ENCODE assay signal across 8 cellular contexts in the genomic region with DNA sequence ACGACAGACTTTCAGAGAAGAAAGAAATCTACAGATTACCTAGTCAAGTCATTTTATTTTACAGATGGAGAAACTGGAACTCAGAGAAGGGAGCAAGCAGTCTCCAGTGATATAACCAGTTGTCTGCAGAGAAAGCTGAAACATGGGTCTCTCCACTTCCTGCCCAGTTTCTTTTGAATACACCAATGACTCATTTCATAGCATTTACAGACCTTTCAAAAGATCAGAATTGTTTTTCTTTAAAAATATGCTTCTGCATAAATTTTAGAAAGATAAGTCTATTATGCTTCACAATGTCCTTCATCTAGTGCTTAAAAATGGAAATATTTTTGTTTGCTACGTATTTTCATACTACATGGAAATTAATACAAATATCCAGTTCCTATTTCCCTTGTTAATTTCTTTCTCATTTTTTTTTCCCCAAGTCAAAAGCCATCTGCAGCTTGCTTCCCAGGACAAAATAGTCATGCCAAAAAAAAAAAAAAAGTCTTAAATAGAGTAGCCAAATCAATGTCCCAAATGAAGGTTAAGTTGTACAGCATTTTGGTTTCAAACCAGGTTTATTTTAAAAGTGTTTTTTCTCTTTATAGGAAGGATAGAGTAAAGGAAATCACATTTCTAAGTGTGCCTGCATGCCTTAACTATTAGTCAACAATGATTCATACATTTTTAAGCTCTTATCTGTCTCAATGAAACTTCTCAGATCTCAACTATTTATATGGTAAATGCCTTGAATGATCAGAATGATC. TPM values are rescaled to one million over a fixed set of nuclear protein-coding genes. Genes with fewer than 3 reads are reported as not detected.
DNase-seq lines count a peak whose midpoint lies in the region; ATAC-seq, FAIRE-seq and TF ChIP-seq lines count a peak whose summit lies in the region.

No MANE protein-coding gene starts in this region.

- no peak overlapping the region for H3K56ac ChIP-seq in H9 (ENCODE audit: insufficient read length, low read depth, low read length)

- no peaks in the 10 kb centered on the region for H3K23me2 ChIP-seq in H9 (ENCODE audit: insufficient read length, low read depth, low read length, poor library complexity, severe bottlenecking)

- H3K4me3 ChIP-seq in keratinocyte (ENCODE audit: control insufficient read depth in 2 of 3, extremely low read depth in 1 of 3, insufficient read depth in 2 of 3, low read depth in 1 of 3, low read length in 3 of 3) = peak overlapping the region in 2 of 3 experiments; percentile 11 to 41

- H4K8ac ChIP-seq in H9 (replicated peaks; ENCODE audit: insufficient read length, low read depth, low read length) = no peak overlapping the region

- no peak overlapping the region for H2BK15ac ChIP-seq in H9 (ENCODE audit: low read depth, low read length)

- H4K20me1 ChIP-seq in keratinocyte (ENCODE audit: control insufficient read depth, extremely low read depth, insufficient read depth, low read length) (no peaks in the 10 kb centered on the region), H9 (ENCODE audit: control insufficient read depth, insufficient read depth, insufficient read length) (no peaks in the 10 kb centered on the region)

- TF ChIP-seq CTCF in keratinocyte (optimal IDR thresholded peaks at IDR 0.05 in 1 of 3, IDR thresholded peaks at IDR 0.05 in 1 of 3, conservative IDR thresholded peaks at IDR 0.05 in 1 of 3; ENCODE audit: extremely low read depth in 1 of 3, insufficient read depth in 2 of 3, low read length in 3 of 3) (no peak), H9 (conservative IDR thresholded peaks at IDR 0.05) (no peak)

- H3K18ac ChIP-seq in H9 (ENCODE audit: insufficient read length, low read depth, low read length) = no peak overlapping the region

- H2AK5ac ChIP-seq in H9 (ENCODE audit: insufficient read length, low read length) = no peak overlapping the region

- no peak overlapping the region for H3K23ac ChIP-seq in H9 (ENCODE audit: insufficient read length, low read depth, low read length)

- DNase-seq in ELR (ENCODE audit: low read depth) (peak; percentile 93), keratinocyte (ENCODE audit: low read depth, low spot score) (no peak), urothelium cell line (ENCODE audit: low spot score) (peak; percentile 49), iPS-NIHi11 (ENCODE audit: low spot score) (no peak), H9 (no peak)
- DNase-seq in activated naive CD4-positive, alpha-beta T cell treated with anti-CD3 and anti-CD28 coated beads, Interleukin-2, amount 50 U/mL, for 72 hours (ENCODE audit: low spot score in 2 of 2) = no peak

- H2BK12ac ChIP-seq in H9 (ENCODE audit: insufficient read length, low read depth, low read length) = no peak overlapping the region

- no peak overlapping the region for H2BK120ac ChIP-seq in H9 (ENCODE audit: low read depth, low read length, poor library complexity, severe bottlenecking)

- H3K4me3 Mint-ChIP-seq in H9 = no peak overlapping the region

- H3K79me1 ChIP-seq in H9 (ENCODE audit: insufficient read depth, low read depth, low read length, poor library complexity, severe bottlenecking) = no peaks in the 10 kb centered on the region

- H3K14ac ChIP-seq in H9 (ENCODE audit: insufficient read depth, low read length) = no peak overlapping the region

- H2AFZ ChIP-seq in keratinocyte (ENCODE audit: control insufficient read depth, low read length) (no peak overlapping the region), H9 (ENCODE audit: low read length) (no peak overlapping the region)

- H3K9ac ChIP-seq in keratinocyte (ENCODE audit: control insufficient read depth, extremely low read depth, insufficient read depth, low read length) = no peak overlapping the region
- H3K9ac ChIP-seq in H9 (ENCODE audit: extremely low read depth, insufficient read length, low read length) = no peak overlapping the region

- H3K4ac ChIP-seq in H9 (ENCODE audit: low read depth, low read length) = no peak overlapping the region

- H3K36me3 ChIP-seq in keratinocyte (ENCODE audit: control insufficient read depth in 2 of 2, extremely low read depth in 1 of 2, insufficient read depth in 2 of 2, low read length in 2 of 2) = no peaks in the 10 kb centered on the region

- no peaks in the 10 kb centered on the region for H3K9me1 ChIP-seq in keratinocyte (ENCODE audit: control insufficient read depth, extremely low read depth, insufficient read depth, low read length)

- no peak overlapping the region for H4K5ac ChIP-seq in H9 (ENCODE audit: insufficient read length, low read depth, low read length)

- H2BK5ac ChIP-seq in H9 (ENCODE audit: insufficient read length, low read length) = no peak overlapping the region

- H4K91ac ChIP-seq in H9 (ENCODE audit: insufficient read length, low read depth, low read length) = no peak overlapping the region

- peaks cover 75% of the 10 kb centered on the region for H3K79me2 ChIP-seq in keratinocyte (ENCODE audit: control insufficient read depth, insufficient read depth, low read length)
- no peaks in the 10 kb centered on the region for H3K79me2 ChIP-seq in H9 (ENCODE audit: insufficient read depth, low read length)

- peaks cover 18 to 20% of the 10 kb centered on the region in 2 experiments for H3K4me1 Mint-ChIP-seq in H9

- no peaks in the 10 kb centered on the region for H3K27me3 Mint-ChIP-seq in H9 (ENCODE audit: low read depth)

- peak overlapping the region; percentile 86 to 93 for H3K27ac Mint-ChIP-seq in activated naive CD4-positive, alpha-beta T cell treated with anti-CD3 and anti-CD28 coated beads, Interleukin-2, amount 50 U/mL, for 72 hours
- peak overlapping the region in 1 of 3 experiments; percentile 75; a peak in 2 of 7 replicates for H3K27ac Mint-ChIP-seq in H9

- H2BK20ac ChIP-seq in H9 (ENCODE audit: low read depth, low read length, poor library complexity, severe bottlenecking) = no peak overlapping the region

- dilution Hi-C loops in keratinocyte (cut with MboI; ENCODE audit: extremely low pct_ligation_motif_present, low sequenced_read_pairs) = no loop called here

- peak overlapping the region; percentile 61 for H3K27ac ChIP-seq in keratinocyte (ENCODE audit: control insufficient read depth, insufficient read depth, low read length)
- no peak overlapping the region for H3K27ac ChIP-seq in H9 (ENCODE audit: insufficient read length, low read depth, low read length)

- H3K27me3 ChIP-seq in keratinocyte (ENCODE audit: control insufficient read depth, extremely low read depth, insufficient read depth, low read length) = no peaks in the 10 kb centered on the region
- H3K27me3 ChIP-seq in H9 (ENCODE audit: insufficient read depth, low read length) = no peaks in the 10 kb centered on the region

- H3K9me3 Mint-ChIP-seq in activated naive CD4-positive, alpha-beta T cell treated with anti-CD3 and anti-CD28 coated beads, Interleukin-2, amount 50 U/mL, for 72 hours = no peaks in the 10 kb centered on the region
- no peaks in the 10 kb centered on the region for H3K9me3 Mint-ChIP-seq in H9

- H3K4me2 ChIP-seq in keratinocyte (ENCODE audit: control insufficient read depth, extremely low read depth, insufficient read depth, low read depth, low read length) (peak overlapping the region; percentile 73), H9 (ENCODE audit: insufficient read depth, insufficient read length, low read length) (no peak overlapping the region)

- no peak overlapping the region for H3T11ph ChIP-seq in H9 (ENCODE audit: low read length)

- peaks cover 40% of the 10 kb centered on the region for H3K4me1 ChIP-seq in keratinocyte (ENCODE audit: control insufficient read depth, extremely low read depth, insufficient read depth, low read length)
- H3K4me1 ChIP-seq in H9 (ENCODE audit: insufficient read depth, low read length) = no peaks in the 10 kb centered on the region

- FAIRE-seq in keratinocyte (lab: Jason Lieb, UNC) (peak; percentile 71), urothelium cell line (lab: Jason Lieb, UNC) (no peak)

- peak; percentile 77 for ATAC-seq in GM21390 (IDR thresholded peaks at IDR 0.05; ENCODE audit: unreplicated experiment)
- peak; percentile 65 for ATAC-seq in HG03575 (IDR thresholded peaks at IDR 0.05; ENCODE audit: extremely low read depth, insufficient number of reproducible peaks, low FRiP score, unreplicated experiment)
- peak; percentile 68 to 69 for ATAC-seq in activated naive CD4-positive, alpha-beta T cell treated with anti-CD3 and anti-CD28 coated beads, Interleukin-2, amount 50 U/mL, for 72 hours

- no peaks in the 10 kb centered on the region for H3K9me3 ChIP-seq in keratinocyte (ENCODE audit: control insufficient read depth, low read depth, low read length)
- H3K9me3 ChIP-seq in H9 (ENCODE audit: control insufficient read depth, low read depth, low read length) = no peaks in the 10 kb centered on the region

- WGBS in H9 (ENCODE audit: extremely low coverage, insufficient read length, low lambda C conversion rate) = no CpG with 5 or more reads among the region's 2 CpGs

- peaks cover 0 to 6% of the 10 kb centered on the region in 2 donors for H3K36me3 Mint-ChIP-seq in activated naive CD4-positive, alpha-beta T cell treated with anti-CD3 and anti-CD28 coated beads, Interleukin-2, amount 50 U/mL, for 72 hours
- H3K36me3 Mint-ChIP-seq in H9 (ENCODE audit: insufficient read depth in 1 of 3, low read depth in 3 of 3) = no peaks in the 10 kb centered on the region

RNA-seq across cellular contexts. Expression of gene ARHGAP18, which starts 36.9 kb away (rescaled TPM):
- total RNA-seq in activated naive CD4-positive, alpha-beta T cell treated with anti-CD3 and anti-CD28 coated beads, Interleukin-2, amount 50 U/mL, for 72 hours = 1 to 10 TPM; 7.7 to 8.7 TPM
- polyA plus RNA-seq in keratinocyte = 7.1 to 22.0 TPM (median 17.7 TPM) in 3 replicates
- 2.6 TPM for polyA plus RNA-seq in keratinocyte (2011; ENCODE audit: low read depth)
- 8.0 and 12.3 TPM in 2 replicates for polyA plus RNA-seq in keratinocyte (2011; cell fraction: cytosol; rRNA removed)
- polyA plus RNA-seq in keratinocyte (2011; cell fraction: nucleus; rRNA removed) = 6.6 and 7.7 TPM in 2 replicates
- 2.5 and 24.4 TPM in 2 replicates for polyA plus RNA-seq in keratinocyte (2012; ENCODE audit: low replicate concordance)
- polyA minus RNA-seq in keratinocyte = 6.2 to 21.2 TPM (median 11.5 TPM) in 3 replicates
- polyA minus RNA-seq in keratinocyte (2011; cell fraction: cytosol; rRNA and poly(A)+ RNA removed) = 11.3 TPM
- 10.1 and 18.2 TPM in 2 replicates for polyA minus RNA-seq in keratinocyte (2011; cell fraction: nucleus; rRNA and poly(A)+ RNA removed)
- total RNA-seq in H9 (2021) = 2.0 and 2.4 TPM in 2 replicates

Comparison
In these comparisons a context has a peak if more than half of its experiments do, and no peak if none do; other contexts are left out.
1. DNase-seq: peak in ELR (single experiment) and urothelium cell line (single experiment); none in activated naive CD4-positive, alpha-beta T cell treated with anti-CD3 and anti-CD28 coated beads, Interleukin-2, amount 50 U/mL, for 72 hours (0 of 2), keratinocyte (single experiment), iPS-NIHi11 (single experiment) and H9 (single experiment).
2. Peak in every context shown above with its lines, with median percentiles within 50 percentile points of each other: ATAC-seq.